ENCODE assay signal across 1 cellular context in the genomic region with DNA sequence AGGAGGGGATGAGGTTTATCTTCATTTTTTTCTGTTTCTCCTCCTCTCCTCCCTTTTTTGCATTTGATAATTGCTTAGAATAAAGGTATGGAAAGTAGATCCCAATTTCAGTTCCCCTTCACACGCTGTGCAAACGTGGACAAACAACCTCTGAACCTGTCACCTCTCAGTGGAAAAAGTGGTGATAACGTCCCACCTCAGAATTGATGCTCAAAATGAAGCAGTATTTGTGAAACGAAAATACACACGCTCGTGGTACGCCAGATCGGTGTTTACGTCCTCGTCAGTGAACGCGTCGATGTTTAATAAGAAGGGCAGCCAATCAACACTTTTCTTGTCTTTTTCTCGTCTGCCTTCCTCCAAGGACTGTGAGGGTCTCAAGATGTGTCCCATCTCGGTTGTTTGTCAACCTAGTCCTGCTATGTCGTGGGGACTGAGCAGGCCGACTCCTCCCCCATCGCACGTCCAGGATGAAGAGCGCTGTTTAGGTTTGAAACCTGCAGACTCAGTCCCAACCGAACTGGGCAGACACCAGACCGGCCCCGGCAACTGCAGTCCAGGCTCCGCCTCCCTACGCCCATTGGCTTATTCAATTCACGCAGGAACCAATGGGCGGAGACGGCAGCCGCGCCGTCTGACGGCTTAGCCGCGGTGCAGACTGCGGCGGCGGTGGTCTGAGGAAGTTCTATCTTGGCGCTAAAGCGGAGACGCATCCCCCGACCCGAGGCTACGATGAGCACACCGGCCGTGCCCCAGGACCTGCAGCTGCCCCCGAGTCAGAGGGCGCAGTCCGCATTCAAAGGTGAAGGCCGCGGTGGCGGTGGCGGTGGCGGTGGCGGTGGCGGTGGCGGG.
TF ChIP-seq lines count a peak whose summit lies in the region.

A gene with protein sequence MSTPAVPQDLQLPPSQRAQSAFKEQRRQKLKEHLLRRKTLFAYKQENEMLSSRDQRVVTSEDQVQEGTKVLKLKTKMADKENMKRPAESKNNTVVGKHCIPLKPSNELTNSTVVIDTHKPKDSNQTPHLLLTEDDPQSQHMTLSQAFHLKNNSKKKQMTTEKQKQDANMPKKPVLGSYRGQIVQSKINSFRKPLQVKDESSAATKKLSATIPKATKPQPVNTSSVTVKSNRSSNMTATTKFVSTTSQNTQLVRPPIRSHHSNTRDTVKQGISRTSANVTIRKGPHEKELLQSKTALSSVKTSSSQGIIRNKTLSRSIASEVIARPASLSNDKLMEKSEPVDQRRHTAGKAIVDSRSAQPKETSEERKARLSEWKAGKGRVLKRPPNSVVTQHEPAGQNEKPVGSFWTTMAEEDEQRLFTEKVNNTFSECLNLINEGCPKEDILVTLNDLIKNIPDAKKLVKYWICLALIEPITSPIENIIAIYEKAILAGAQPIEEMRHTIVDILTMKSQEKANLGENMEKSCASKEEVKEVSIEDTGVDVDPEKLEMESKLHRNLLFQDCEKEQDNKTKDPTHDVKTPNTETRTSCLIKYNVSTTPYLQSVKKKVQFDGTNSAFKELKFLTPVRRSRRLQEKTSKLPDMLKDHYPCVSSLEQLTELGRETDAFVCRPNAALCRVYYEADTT (plus strand): TSS at position 654 of the 852 bp plus-strand sequence. CDS start 79 bp downstream, at position 733.

TF ChIP-seq in HEK293, 187 proteins besides CTCF, POLR2A, EP300 and RAD21 (continued from another document):
- TF ChIP-seq, protein P1, sequence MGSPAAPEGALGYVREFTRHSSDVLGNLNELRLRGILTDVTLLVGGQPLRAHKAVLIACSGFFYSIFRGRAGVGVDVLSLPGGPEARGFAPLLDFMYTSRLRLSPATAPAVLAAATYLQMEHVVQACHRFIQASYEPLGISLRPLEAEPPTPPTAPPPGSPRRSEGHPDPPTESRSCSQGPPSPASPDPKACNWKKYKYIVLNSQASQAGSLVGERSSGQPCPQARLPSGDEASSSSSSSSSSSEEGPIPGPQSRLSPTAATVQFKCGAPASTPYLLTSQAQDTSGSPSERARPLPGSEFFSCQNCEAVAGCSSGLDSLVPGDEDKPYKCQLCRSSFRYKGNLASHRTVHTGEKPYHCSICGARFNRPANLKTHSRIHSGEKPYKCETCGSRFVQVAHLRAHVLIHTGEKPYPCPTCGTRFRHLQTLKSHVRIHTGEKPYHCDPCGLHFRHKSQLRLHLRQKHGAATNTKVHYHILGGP (tag by site-specific recombination; IDR thresholded peaks at IDR 0.05), result no peak
- TF ChIP-seq, protein P2, sequence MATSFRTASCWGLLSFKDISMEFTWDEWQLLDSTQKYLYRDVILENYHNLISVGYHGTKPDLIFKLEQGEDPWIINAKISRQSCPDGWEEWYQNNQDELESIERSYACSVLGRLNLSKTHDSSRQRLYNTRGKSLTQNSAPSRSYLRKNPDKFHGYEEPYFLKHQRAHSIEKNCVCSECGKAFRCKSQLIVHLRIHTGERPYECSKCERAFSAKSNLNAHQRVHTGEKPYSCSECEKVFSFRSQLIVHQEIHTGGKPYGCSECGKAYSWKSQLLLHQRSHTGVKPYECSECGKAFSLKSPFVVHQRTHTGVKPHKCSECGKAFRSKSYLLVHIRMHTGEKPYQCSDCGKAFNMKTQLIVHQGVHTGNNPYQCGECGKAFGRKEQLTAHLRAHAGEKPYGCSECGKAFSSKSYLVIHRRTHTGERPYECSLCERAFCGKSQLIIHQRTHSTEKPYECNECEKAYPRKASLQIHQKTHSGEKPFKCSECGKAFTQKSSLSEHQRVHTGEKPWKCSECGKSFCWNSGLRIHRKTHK (tag by site-specific recombination; IDR thresholded peaks at IDR 0.05), result no peak
- TF ChIP-seq ZNF202 (tag by site-specific recombination; IDR thresholded peaks at IDR 0.05; ENCODE audit: borderline replicate concordance) (no peak), ZNF660 (tag by site-specific recombination; IDR thresholded peaks at IDR 0.05) (peak; percentile 17; the same call in 1 of the 2 replicates), ZNF221 (tag by site-specific recombination; IDR thresholded peaks at IDR 0.05; ENCODE audit: borderline replicate concordance) (no peak), ZNF341 (tag by site-specific recombination; IDR thresholded peaks at IDR 0.05; ENCODE audit: low read depth) (peak; percentile 36; the same call in 1 of the 2 replicates), YY1 (tag by site-specific recombination; IDR thresholded peaks at IDR 0.05) (no peak), ZNF792 (tag by site-specific recombination; IDR thresholded peaks at IDR 0.05) (no peak), ZNF48 (tag by site-specific recombination; IDR thresholded peaks at IDR 0.05) (no peak), ZNF629 (tag by site-specific recombination; IDR thresholded peaks at IDR 0.05) (peak; percentile 65), ZSCAN23 (tag by site-specific recombination; IDR thresholded peaks at IDR 0.05) (no peak)
- TF ChIP-seq, protein P3, sequence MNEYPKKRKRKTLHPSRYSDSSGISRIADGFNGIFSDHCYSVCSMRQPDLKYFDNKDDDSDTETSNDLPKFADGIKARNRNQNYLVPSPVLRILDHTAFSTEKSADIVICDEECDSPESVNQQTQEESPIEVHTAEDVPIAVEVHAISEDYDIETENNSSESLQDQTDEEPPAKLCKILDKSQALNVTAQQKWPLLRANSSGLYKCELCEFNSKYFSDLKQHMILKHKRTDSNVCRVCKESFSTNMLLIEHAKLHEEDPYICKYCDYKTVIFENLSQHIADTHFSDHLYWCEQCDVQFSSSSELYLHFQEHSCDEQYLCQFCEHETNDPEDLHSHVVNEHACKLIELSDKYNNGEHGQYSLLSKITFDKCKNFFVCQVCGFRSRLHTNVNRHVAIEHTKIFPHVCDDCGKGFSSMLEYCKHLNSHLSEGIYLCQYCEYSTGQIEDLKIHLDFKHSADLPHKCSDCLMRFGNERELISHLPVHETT (tag by site-specific recombination; IDR thresholded peaks at IDR 0.05), result no peak
- TF ChIP-seq, protein P4, sequence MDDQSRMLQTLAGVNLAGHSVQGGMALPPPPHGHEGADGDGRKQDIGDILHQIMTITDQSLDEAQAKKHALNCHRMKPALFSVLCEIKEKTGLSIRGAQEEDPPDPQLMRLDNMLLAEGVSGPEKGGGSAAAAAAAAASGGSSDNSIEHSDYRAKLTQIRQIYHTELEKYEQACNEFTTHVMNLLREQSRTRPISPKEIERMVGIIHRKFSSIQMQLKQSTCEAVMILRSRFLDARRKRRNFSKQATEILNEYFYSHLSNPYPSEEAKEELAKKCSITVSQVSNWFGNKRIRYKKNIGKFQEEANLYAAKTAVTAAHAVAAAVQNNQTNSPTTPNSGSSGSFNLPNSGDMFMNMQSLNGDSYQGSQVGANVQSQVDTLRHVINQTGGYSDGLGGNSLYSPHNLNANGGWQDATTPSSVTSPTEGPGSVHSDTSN (CRISPR knock-in tag; IDR thresholded peaks at IDR 0.05), result 0 out of 2 replicates have a peak, but pooled peaks have one; percentile 72
- TF ChIP-seq, protein P5, sequence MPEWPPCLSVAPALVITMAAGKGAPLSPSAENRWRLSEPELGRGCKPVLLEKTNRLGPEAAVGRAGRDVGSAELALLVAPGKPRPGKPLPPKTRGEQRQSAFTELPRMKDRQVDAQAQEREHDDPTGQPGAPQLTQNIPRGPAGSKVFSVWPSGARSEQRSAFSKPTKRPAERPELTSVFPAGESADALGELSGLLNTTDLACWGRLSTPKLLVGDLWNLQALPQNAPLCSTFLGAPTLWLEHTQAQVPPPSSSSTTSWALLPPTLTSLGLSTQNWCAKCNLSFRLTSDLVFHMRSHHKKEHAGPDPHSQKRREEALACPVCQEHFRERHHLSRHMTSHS (tag by site-specific recombination; IDR thresholded peaks at IDR 0.05), result no peak
